Comparison of ENCODE assay signal across 12 cellular contexts in the genomic region with DNA sequence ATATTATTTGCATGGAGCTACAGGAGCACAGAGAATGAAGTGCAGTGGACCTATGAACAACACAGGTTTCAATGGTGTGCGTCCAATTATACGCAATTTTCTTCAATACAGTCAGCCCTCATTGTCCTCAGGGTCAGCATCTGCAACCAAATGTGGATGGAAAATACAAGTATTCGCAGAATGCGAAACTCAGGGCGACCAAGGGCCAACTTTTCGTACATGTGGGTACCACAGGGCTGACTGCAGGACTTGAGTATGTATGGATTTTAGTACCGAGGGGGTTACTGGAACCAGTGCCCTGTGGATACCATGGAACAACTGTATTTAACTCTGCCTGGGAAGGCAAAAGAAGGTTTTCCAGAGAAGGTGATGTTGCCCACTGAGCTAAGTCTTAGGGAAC. TPM values are rescaled to one million over a fixed set of nuclear protein-coding genes. Genes with fewer than 3 reads are reported as not detected.
A peak's percentile ranks its signal among the peaks of the same experiment; 100 is the strongest.
DNase-seq lines count a peak whose midpoint lies in the region; ATAC-seq and TF ChIP-seq lines count a peak whose summit lies in the region.
"Had no signal": no experiment of that assay in that cellular context is flagged by ENCODE, and none has a peak within 500 bp of the region (broad histone marks: within the 10 kb centered on the region; RNA-seq: fewer than 3 reads in every experiment).

No MANE protein-coding gene starts in this region.

- H3K4me2 ChIP-seq in OCI-LY1 (ENCODE audit: low read length) = peak overlapping the region; percentile 57

- DNase-seq in activated naive CD4-positive, alpha-beta T cell treated with Interleukin-2 at 50 U/mL for 16 hours = no peak
- no peak for DNase-seq in stomach
- DNase-seq in tibial nerve (ENCODE audit: low spot score in 2 of 2) = no peak
- no peak for DNase-seq in AML-193 (lab: John Stamatoyannopoulos, UW)
- DNase-seq: NCI-H1930, ovary, T1000 had no signal

- no peak for TF ChIP-seq EP300 in stomach (IDR thresholded peaks at IDR 0.05)
- no peak for TF ChIP-seq EP300 in tibial nerve (IDR thresholded peaks at IDR 0.05)

- 87 to 94% (median 90%) methylated on average over 7 of the region's 7 CpGs for WGBS in stomach, 5 donors
- WGBS in tibial nerve, 2 donors = 83 to 87% methylated on average over 7 of the region's 7 CpGs

- peaks cover 100% of the 10 kb centered on the region for H3K4me1 Mint-ChIP-seq in activated naive CD4-positive, alpha-beta T cell treated with anti-CD3 and anti-CD28 coated beads, Interleukin-2, amount 50 U/mL, for 24 hours
- H3K4me1 Mint-ChIP-seq in dendritic cell treated with granulocyte-macrophage colony-stimulating factor and Interleukin-4, amounts not matched to agents 40 ng/mL and 50 ng/mL, for 4 days (ENCODE audit: low read depth) = peaks cover 94% of the 10 kb centered on the region

- H3K36me3 ChIP-seq in OCI-LY1 (ENCODE audit: insufficient read depth, low read length) = peaks cover 92% of the 10 kb centered on the region
- no peaks in the 10 kb centered on the region for H3K36me3 ChIP-seq in stomach
- no peaks in the 10 kb centered on the region for H3K36me3 ChIP-seq in tibial nerve
- H3K36me3 ChIP-seq: ovary had no signal

- intact Hi-C loops in dendritic cell treated with granulocyte-macrophage colony-stimulating factor and Interleukin-4, amounts not matched to agents 40 ng/mL and 50 ng/mL, for 4 days (cut with micrococcal nuclease) = no loop called here
- intact Hi-C loops in stomach (cut with DNase I; ENCODE audit: low total_unique reads) = no loop called here

- peak overlapping the region; percentile 81 for H3K4me3 Mint-ChIP-seq in activated naive CD4-positive, alpha-beta T cell treated with anti-CD3 and anti-CD28 coated beads, Interleukin-2, amount 50 U/mL, for 24 hours
- peak overlapping the region; percentile 51 for H3K4me3 Mint-ChIP-seq in dendritic cell treated with granulocyte-macrophage colony-stimulating factor and Interleukin-4, amounts not matched to agents 40 ng/mL and 50 ng/mL, for 4 days

- H3K79me2 ChIP-seq in OCI-LY1 (ENCODE audit: insufficient read depth, low read length) = peaks cover 100% of the 10 kb centered on the region

- H3K4me1 ChIP-seq in OCI-LY1 (ENCODE audit: insufficient read depth, low read length, severe bottlenecking) (peaks cover 100% of the 10 kb centered on the region), stomach (peaks cover 0 to 57% (median 0%) of the 10 kb centered on the region in 4 donors), tibial nerve (peaks cover 0 to 43% (median 19%) of the 10 kb centered on the region in 4 donors)

- no peaks in the 10 kb centered on the region for H3K27me3 ChIP-seq in OCI-LY1 (ENCODE audit: insufficient read depth, low read length)
- no peaks in the 10 kb centered on the region for H3K27me3 ChIP-seq in stomach
- no peaks in the 10 kb centered on the region for H3K27me3 ChIP-seq in tibial nerve
- H3K27me3 ChIP-seq: ovary had no signal

- TF ChIP-seq POLR2A in stomach (IDR thresholded peaks at IDR 0.05) (no peak), tibial nerve (IDR thresholded peaks at IDR 0.05) (no peak)

- H3K27me3 Mint-ChIP-seq in activated naive CD4-positive, alpha-beta T cell treated with anti-CD3 and anti-CD28 coated beads, Interleukin-2, amount 50 U/mL, for 24 hours = no peaks in the 10 kb centered on the region
- no peaks in the 10 kb centered on the region for H3K27me3 Mint-ChIP-seq in dendritic cell treated with granulocyte-macrophage colony-stimulating factor and Interleukin-4, amounts not matched to agents 40 ng/mL and 50 ng/mL, for 4 days

- no peak for ATAC-seq in GM18868 (IDR thresholded peaks at IDR 0.05; ENCODE audit: unreplicated experiment)

- no peaks in the 10 kb centered on the region for H3K9me2 ChIP-seq in OCI-LY1 (ENCODE audit: low read depth, low read length)

- H3K27ac ChIP-seq in OCI-LY1 (ENCODE audit: low read depth, low read length, poor library complexity, severe bottlenecking) (peak overlapping the region; percentile 52), stomach (peak overlapping the region in 3 of 5 donors; percentile 8 to 66 (median 55)), tibial nerve (no peak overlapping the region)
- H3K27ac ChIP-seq: ovary had no signal

- peaks cover 21% of the 10 kb centered on the region for H3K36me3 Mint-ChIP-seq in activated naive CD4-positive, alpha-beta T cell treated with anti-CD3 and anti-CD28 coated beads, Interleukin-2, amount 50 U/mL, for 24 hours
- peaks cover 74% of the 10 kb centered on the region for H3K36me3 Mint-ChIP-seq in dendritic cell treated with granulocyte-macrophage colony-stimulating factor and Interleukin-4, amounts not matched to agents 40 ng/mL and 50 ng/mL, for 4 days (ENCODE audit: low read depth)

- no peak overlapping the region for H2AFZ ChIP-seq in OCI-LY1 (ENCODE audit: low read length)

- peaks cover 13% of the 10 kb centered on the region for H4K20me1 ChIP-seq in OCI-LY1 (ENCODE audit: insufficient read depth, low read length)

- no peaks in the 10 kb centered on the region for H3K9me3 Mint-ChIP-seq in activated naive CD4-positive, alpha-beta T cell treated with anti-CD3 and anti-CD28 coated beads, Interleukin-2, amount 50 U/mL, for 24 hours
- no peaks in the 10 kb centered on the region for H3K9me3 Mint-ChIP-seq in dendritic cell treated with granulocyte-macrophage colony-stimulating factor and Interleukin-4, amounts not matched to agents 40 ng/mL and 50 ng/mL, for 4 days

- H3K9ac ChIP-seq in OCI-LY1 (ENCODE audit: low read length) = no peak overlapping the region

- H3F3A ChIP-seq in OCI-LY1 (ENCODE audit: insufficient read depth, low read length) = peaks cover 3% of the 10 kb centered on the region; the same call in 1 of the 2 replicates

- peak overlapping the region; percentile 96 for H3K27ac Mint-ChIP-seq in activated naive CD4-positive, alpha-beta T cell treated with anti-CD3 and anti-CD28 coated beads, Interleukin-2, amount 50 U/mL, for 24 hours
- H3K27ac Mint-ChIP-seq in dendritic cell treated with granulocyte-macrophage colony-stimulating factor and Interleukin-4, amounts not matched to agents 40 ng/mL and 50 ng/mL, for 4 days = peak overlapping the region; percentile 86

- H3K4me3 ChIP-seq in OCI-LY1 (ENCODE audit: low read depth, low read length, poor library complexity, severe bottlenecking) = peak overlapping the region; percentile 21
- no peak overlapping the region for H3K4me3 ChIP-seq in stomach
- no peak overlapping the region for H3K4me3 ChIP-seq in tibial nerve
- H3K4me3 ChIP-seq: ovary had no signal

- H3K9me3 ChIP-seq in OCI-LY1 (ENCODE audit: low read length) (no peaks in the 10 kb centered on the region), stomach (no peaks in the 10 kb centered on the region), tibial nerve (no peaks in the 10 kb centered on the region)
- H3K9me3 ChIP-seq: ovary had no signal

- TF ChIP-seq CTCF in OCI-LY1 (IDR thresholded peaks at IDR 0.05; ENCODE audit: low read length) = no peak
- no peak for TF ChIP-seq CTCF in stomach (IDR thresholded peaks at IDR 0.05)
- TF ChIP-seq CTCF in tibial nerve (IDR thresholded peaks at IDR 0.05) = no peak

RNA-seq across cellular contexts. Expression of gene LCP1, which starts 10.2 kb away (rescaled TPM):
- total RNA-seq in stomach = 10 to 100 TPM in 4 of 5 donors, not detected in 1; 12.8 to 44.6 (median 33.0) TPM
- 10 to 100 TPM; 10.6 to 20.0 (median 14.1) TPM for polyA plus RNA-seq in stomach
- 10 to 100 TPM; 18.1 to 62.7 (median 22.4) TPM for total RNA-seq in tibial nerve

RNA-seq across cellular contexts. Expression of gene LRRC63, which starts 40.0 kb away (rescaled TPM):
- total RNA-seq in stomach (under 1 TPM in 1 of 5 donors, not detected in 4; 0.73 TPM), tibial nerve (under 1 TPM in 1 of 4 donors, not detected in 3; 0.78 TPM)
- polyA plus RNA-seq in stomach = not detected
- total RNA-seq: H4 had no signal

Comparison
In these comparisons a context has a peak if more than half of its experiments do, and no peak if none do; other contexts are left out.
1. H3K27ac ChIP-seq: peak in OCI-LY1 (single experiment) and stomach (3 of 5); none in tibial nerve (0 of 4).